Comparison of ENCODE assay signal across 8 cellular contexts in the genomic region with DNA sequence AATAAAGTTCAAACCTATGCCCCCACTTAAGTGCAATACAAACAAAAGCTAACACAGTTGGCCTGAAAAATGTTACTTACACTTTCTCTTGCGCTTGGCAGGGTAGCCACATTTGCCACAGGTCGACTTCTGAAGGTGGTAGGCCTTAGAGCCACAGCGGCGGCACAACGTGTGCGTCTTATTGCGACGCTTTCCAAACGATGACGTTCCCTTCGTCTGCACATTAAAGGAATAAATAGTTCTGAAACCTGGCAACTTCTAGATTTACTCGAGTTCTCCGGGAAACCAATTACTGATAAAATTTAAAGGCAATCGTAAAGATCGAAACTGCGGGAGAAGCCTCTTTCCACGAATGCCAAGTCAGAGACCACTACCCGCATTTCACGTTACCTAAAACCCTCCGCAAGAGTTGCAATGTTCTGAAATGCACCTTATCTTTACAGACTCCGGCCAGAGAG. TPM values are rescaled to one million over a fixed set of nuclear protein-coding genes. Genes with fewer than 3 reads are reported as not detected.
DNase-seq lines count a peak whose midpoint lies in the region; ATAC-seq, FAIRE-seq and TF ChIP-seq lines count a peak whose summit lies in the region.

No MANE protein-coding gene starts in this region.

- DNase-seq in NCI-H146 (lab: John Stamatoyannopoulos, UW) (peak; percentile 18), NCI-H146 treated with DMSO at 0.1 percent for 48 hours (lab: John Stamatoyannopoulos, UW; ENCODE audit: unreplicated experiment) (no peak), SJCRH30 (peak in 1 of 2 experiments; percentile 51), HepG2 (ENCODE audit: low spot score) (no peak), foreskin melanocyte (no peak)

- H3K4me1 ChIP-seq in SJCRH30: peaks cover 9% of the 10 kb centered on the region; the same call in 1 of the 2 replicates
- peaks cover 50% of the 10 kb centered on the region for H3K4me1 ChIP-seq in HepG2 (ENCODE audit: insufficient read depth, low read length)
- peaks cover 8 to 37% (median 27%) of the 10 kb centered on the region in 5 donors for H3K4me1 ChIP-seq in subcutaneous abdominal adipose tissue (ENCODE audit: control insufficient read depth in 5 of 5, insufficient read depth in 5 of 5, low read length in 5 of 5)

- BruUV-seq in HepG2 (replicated peaks; lab: Mats Ljungman, UMichigan): TSS peak; percentile 69

- H3K36me3 Mint-ChIP-seq in brain: peaks cover 60% of the 10 kb centered on the region

- in situ Hi-C loops in HepG2 (cut with HindIII; ENCODE audit: extremely low pct_ligation_motif_present, low pct_unique_long_range_greater_than_20kb): loop anchor here (5.0 kb wide), 1 partner anchor 77 kb away; the partner anchor contains the start of gene TTC33

- TF ChIP-seq EP300 in HepG2 (IDR thresholded peaks at IDR 0.05; ENCODE audit: low read depth in 2 of 2, low read length in 2 of 2) (no peak), HepG2 (CRISPR knock-in tag; IDR thresholded peaks at IDR 0.05; ENCODE audit: borderline replicate concordance) (no peak)

- TF ChIP-seq POLR2A in HepG2 (IDR thresholded peaks at IDR 0.05; ENCODE audit: insufficient read depth in 1 of 2, low read depth in 2 of 2, low read length in 2 of 2): no peak

- peaks cover 53% of the 10 kb centered on the region for H3K4me1 Mint-ChIP-seq in brain

- H3K27me3 Mint-ChIP-seq in brain: peaks cover 21% of the 10 kb centered on the region

- FAIRE-seq in HepG2 (lab: Jason Lieb, UNC): no peak

- H3K9ac ChIP-seq in HepG2 (ENCODE audit: insufficient read depth, low read depth, low read length): peak overlapping the region; percentile 97
- peak overlapping the region; percentile 89 to 98 (median 94) for H3K9ac ChIP-seq in subcutaneous abdominal adipose tissue (ENCODE audit: low read length in 5 of 5)

- H3K9me3 ChIP-seq in SJCRH30 (replicated peaks): no peaks in the 10 kb centered on the region
- no peaks in the 10 kb centered on the region for H3K9me3 ChIP-seq in HepG2 (ENCODE audit: low read length)
- no peaks in the 10 kb centered on the region for H3K9me3 ChIP-seq in subcutaneous abdominal adipose tissue (ENCODE audit: control insufficient read depth in 5 of 5, low read length in 5 of 5)

- CTCF ChIA-PET in HepG2 (lab: Yijun Ruan, JAX; ENCODE audit: low intra/inter-chr PET ratio, low total read pairs): no interaction called here

- no peak for ATAC-seq in HepG2
- no peak for ATAC-seq in HG02973 (IDR thresholded peaks at IDR 0.05; ENCODE audit: unreplicated experiment)

- H3K4me2 ChIP-seq in HepG2 (ENCODE audit: low read depth, low read length): peak overlapping the region; percentile 92

- H3K27ac Mint-ChIP-seq in brain: peak overlapping the region; percentile 99 to 100 (median 99)

- H3K79me2 ChIP-seq in HepG2 (ENCODE audit: insufficient read depth, low read length): peaks cover 27% of the 10 kb centered on the region

- peaks cover 54% of the 10 kb centered on the region for H3K36me3 ChIP-seq in SJCRH30
- H3K36me3 ChIP-seq in HepG2 (replicated peaks in 1 of 2; ENCODE audit: control insufficient read depth in 1 of 2, insufficient read depth in 2 of 2, low read length in 2 of 2): peaks cover 12 to 46% of the 10 kb centered on the region in 2 experiments
- peaks cover 24 to 44% (median 43%) of the 10 kb centered on the region in 5 donors for H3K36me3 ChIP-seq in subcutaneous abdominal adipose tissue (ENCODE audit: control insufficient read depth in 5 of 5, insufficient read depth in 5 of 5, low read length in 5 of 5)

- H2AFZ ChIP-seq in HepG2 (ENCODE audit: low read length): no peak overlapping the region

- intact Hi-C loops in HepG2 (cut with micrococcal nuclease; ENCODE audit: unreplicated experiment): loop anchor here (1.0 to 2.0 kb wide), 3 partner anchors 36 to 80 kb away; partner anchors contain the start of genes PRKAA1 and TTC33

- H3K27ac ChIP-seq in SJCRH30: peak overlapping the region; percentile 93
- H3K27ac ChIP-seq in HepG2 (ENCODE audit: extremely low read length, insufficient read depth, low read length): peak overlapping the region; percentile 84
- H3K27ac ChIP-seq in subcutaneous abdominal adipose tissue (ENCODE audit: low read depth, low read length): peak overlapping the region; percentile 96

- TF ChIP-seq RAD21 in HepG2 (CRISPR knock-in tag; IDR thresholded peaks at IDR 0.05): no peak

- no peak for TF ChIP-seq CTCF in brain (conservative IDR thresholded peaks at IDR 0.05)
- no peak for TF ChIP-seq CTCF in HepG2 (CRISPR knock-in tag; IDR thresholded peaks at IDR 0.05)

- peak overlapping the region; percentile 99 to 100 (median 99) for H3K4me3 Mint-ChIP-seq in brain

- peaks cover 44% of the 10 kb centered on the region for H4K20me1 ChIP-seq in HepG2 (ENCODE audit: insufficient read depth, low read length)

- H3K27me3 ChIP-seq in SJCRH30 (no peaks in the 10 kb centered on the region), HepG2 (ENCODE audit: control insufficient read depth in 1 of 2, insufficient read depth in 2 of 2, low read length in 2 of 2) (no peaks in the 10 kb centered on the region; a peak in 1 of 5 replicates), subcutaneous abdominal adipose tissue (ENCODE audit: control insufficient read depth in 5 of 5, insufficient read depth in 4 of 5, low read length in 5 of 5) (no peaks in the 10 kb centered on the region)

- H3K4me3 ChIP-seq in SJCRH30: peak overlapping the region; percentile 86
- peak overlapping the region; percentile 61 to 82 (median 82) for H3K4me3 ChIP-seq in HepG2 (replicated peaks in 1 of 3; ENCODE audit: insufficient read depth in 1 of 3, low read depth in 2 of 3, low read length in 3 of 3)
- H3K4me3 ChIP-seq in subcutaneous abdominal adipose tissue (ENCODE audit: low read depth in 1 of 5, low read length in 5 of 5): peak overlapping the region; percentile 88 to 99 (median 98)

- H3K9me3 Mint-ChIP-seq in brain: no peaks in the 10 kb centered on the region

- POLR2A ChIA-PET in HepG2 (lab: Yijun Ruan, JAX): interaction anchor here (1.0 to 1.5 kb wide), 7 partner anchors 43 to 1091 kb away, joined by 3 to 9 read pairs (median 3); partner anchors contain the start of genes FBXO4 and RIMOC1

- under 1% methylated on average over 13 of the region's 21 CpGs for WGBS in HepG2 (ENCODE audit: low lambda C conversion rate)

RNA-seq across cellular contexts. Expression of gene RPL37, which starts 0.6 kb away (rescaled TPM):
- total RNA-seq in SJCRH30 (2014; rRNA removed; shearing (Covaris generic)): 5,451 and 5,689 TPM in 2 replicates
- polyA plus RNA-seq in brain (ENCODE audit: insufficient read depth, low read depth, low replicate concordance): 3,756 TPM
- 1,981 and 2,192 TPM in 2 replicates for total RNA-seq in HepG2 (2016; rRNA removed; fragmentation: Illumina TruSeq; extraction: Trizol)
- 3,324 and 3,542 TPM in 2 replicates for total RNA-seq in HepG2 (2016; cell fraction: cytosol; rRNA removed; fragmentation: Illumina TruSeq; extraction: Trizol; ENCODE audit: low read depth)
- 1,946 and 2,347 TPM in 2 replicates for total RNA-seq in HepG2 (2016; cell fraction: insoluble cytoplasmic fraction; rRNA removed; fragmentation: Illumina TruSeq; extraction: Trizol)
- 4,900 and 5,247 TPM in 2 replicates for total RNA-seq in HepG2 (2016; cell fraction: membrane; rRNA removed; fragmentation: Illumina TruSeq; extraction: Trizol)
- 696 and 786 TPM in 2 replicates for total RNA-seq in HepG2 (2016; cell fraction: nucleus; rRNA removed; fragmentation: Illumina TruSeq; extraction: Trizol)
- 3,367 and 3,734 TPM in 2 replicates for polyA plus RNA-seq in HepG2 (2011; rRNA removed)
- 216 and 299 TPM in 2 replicates for polyA plus RNA-seq in HepG2 (2011; cell fraction: cytosol; rRNA removed)
- 168 and 341 TPM in 2 replicates for polyA plus RNA-seq in HepG2 (2011; cell fraction: nucleus; rRNA removed)
- 2,075 and 2,920 TPM in 2 replicates for polyA plus RNA-seq in HepG2 (2012)
- polyA plus RNA-seq in HepG2 (2016; cell fraction: cytosol; fragmentation: Illumina TruSeq; extraction: Trizol; ENCODE audit: low read depth): 4,668 and 5,281 TPM in 2 replicates
- polyA plus RNA-seq in HepG2 (2016; cell fraction: insoluble cytoplasmic fraction; fragmentation: Illumina TruSeq; extraction: Trizol; ENCODE audit: low read depth): 2,672 and 2,701 TPM in 2 replicates
- polyA plus RNA-seq in HepG2 (2016; cell fraction: membrane; fragmentation: Illumina TruSeq; extraction: Trizol; ENCODE audit: low read depth): 6,074 and 6,302 TPM in 2 replicates
- polyA plus RNA-seq in HepG2 (2016; cell fraction: nucleus; fragmentation: Illumina TruSeq; extraction: Trizol; ENCODE audit: insufficient read depth, low read depth): 1,552 and 1,570 TPM in 2 replicates
- polyA minus RNA-seq in HepG2 (2011; rRNA and poly(A)+ RNA removed; ENCODE audit: low replicate concordance): 352 and 1,422 TPM in 2 replicates
- 513 and 618 TPM in 2 replicates for polyA minus RNA-seq in HepG2 (2011; cell fraction: cytosol; rRNA and poly(A)+ RNA removed)
- 284 and 353 TPM in 2 replicates for polyA minus RNA-seq in HepG2 (2011; cell fraction: nucleus; rRNA and poly(A)+ RNA removed)

RNA-seq across cellular contexts. Expression of gene CARD6, which starts 6.7 kb away (rescaled TPM):
- total RNA-seq in SJCRH30 (2014; rRNA removed; shearing (Covaris generic)): 2.7 and 3.0 TPM in 2 replicates
- polyA plus RNA-seq in brain (ENCODE audit: insufficient read depth, low read depth, low replicate concordance): 0.54 TPM
- total RNA-seq in HepG2 (2016; rRNA removed; fragmentation: Illumina TruSeq; extraction: Trizol): 1.4 TPM in 2 replicates
- 0.71 and 1.1 TPM in 2 replicates for total RNA-seq in HepG2 (2016; cell fraction: cytosol; rRNA removed; fragmentation: Illumina TruSeq; extraction: Trizol; ENCODE audit: low read depth)
- 1.2 and 1.6 TPM in 2 replicates for total RNA-seq in HepG2 (2016; cell fraction: insoluble cytoplasmic fraction; rRNA removed; fragmentation: Illumina TruSeq; extraction: Trizol)
- 1.1 and 1.6 TPM in 2 replicates for total RNA-seq in HepG2 (2016; cell fraction: membrane; rRNA removed; fragmentation: Illumina TruSeq; extraction: Trizol)
- total RNA-seq in HepG2 (2016; cell fraction: nucleus; rRNA removed; fragmentation: Illumina TruSeq; extraction: Trizol): 0.56 and 1.2 TPM in 2 replicates
- 0.33 and 0.39 TPM in 2 replicates for polyA plus RNA-seq in HepG2 (2011; rRNA removed)
- 0.16 and 0.31 TPM in 2 replicates for polyA plus RNA-seq in HepG2 (2011; cell fraction: cytosol; rRNA removed)
- 0.08 and 0.24 TPM in 2 replicates for polyA plus RNA-seq in HepG2 (2011; cell fraction: nucleus; rRNA removed)
- 0.43 and 0.58 TPM in 2 replicates for polyA plus RNA-seq in HepG2 (2012)
- 0.05 TPM in 1 of 2 replicates, not detected in the other for polyA plus RNA-seq in HepG2 (2016; cell fraction: cytosol; fragmentation: Illumina TruSeq; extraction: Trizol; ENCODE audit: low read depth)
- 0.73 and 1.0 TPM in 2 replicates for polyA plus RNA-seq in HepG2 (2016; cell fraction: insoluble cytoplasmic fraction; fragmentation: Illumina TruSeq; extraction: Trizol; ENCODE audit: low read depth)
- 0.08 and 0.15 TPM in 2 replicates for polyA plus RNA-seq in HepG2 (2016; cell fraction: membrane; fragmentation: Illumina TruSeq; extraction: Trizol; ENCODE audit: low read depth)
- 0.66 and 0.81 TPM in 2 replicates for polyA plus RNA-seq in HepG2 (2016; cell fraction: nucleus; fragmentation: Illumina TruSeq; extraction: Trizol; ENCODE audit: insufficient read depth, low read depth)
- 0.26 and 9.3 TPM in 2 replicates for polyA minus RNA-seq in HepG2 (2011; rRNA and poly(A)+ RNA removed; ENCODE audit: low replicate concordance)
- 0.20 TPM in 1 of 2 replicates, not detected in the other for polyA minus RNA-seq in HepG2 (2011; cell fraction: cytosol; rRNA and poly(A)+ RNA removed)
- 0.26 and 0.62 TPM in 2 replicates for polyA minus RNA-seq in HepG2 (2011; cell fraction: nucleus; rRNA and poly(A)+ RNA removed)

RNA-seq across cellular contexts. Expression of gene PRKAA1, which starts 36.2 kb away (rescaled TPM):
- 81.1 and 103 TPM in 2 replicates for total RNA-seq in SJCRH30 (2014; rRNA removed; shearing (Covaris generic))
- polyA plus RNA-seq in brain (ENCODE audit: insufficient read depth, low read depth, low replicate concordance) (12.2 TPM), HepG2 (2011; rRNA removed) (29.0 and 36.6 TPM in 2 replicates)
- total RNA-seq in HepG2 (2016; rRNA removed; fragmentation: Illumina TruSeq; extraction: Trizol): 58.0 and 78.7 TPM in 2 replicates
- 31.0 and 34.0 TPM in 2 replicates for total RNA-seq in HepG2 (2016; cell fraction: cytosol; rRNA removed; fragmentation: Illumina TruSeq; extraction: Trizol; ENCODE audit: low read depth)
- total RNA-seq in HepG2 (2016; cell fraction: insoluble cytoplasmic fraction; rRNA removed; fragmentation: Illumina TruSeq; extraction: Trizol): 56.3 and 76.7 TPM in 2 replicates
- 28.2 and 36.2 TPM in 2 replicates for total RNA-seq in HepG2 (2016; cell fraction: membrane; rRNA removed; fragmentation: Illumina TruSeq; extraction: Trizol)
- total RNA-seq in HepG2 (2016; cell fraction: nucleus; rRNA removed; fragmentation: Illumina TruSeq; extraction: Trizol): 48.6 and 60.5 TPM in 2 replicates
- polyA plus RNA-seq in HepG2 (2011; cell fraction: cytosol; rRNA removed): 10.5 and 18.5 TPM in 2 replicates
- polyA plus RNA-seq in HepG2 (2011; cell fraction: nucleus; rRNA removed): 38.2 and 50.6 TPM in 2 replicates
- 39.5 and 51.9 TPM in 2 replicates for polyA plus RNA-seq in HepG2 (2012)
- 1.4 and 1.5 TPM in 2 replicates for polyA plus RNA-seq in HepG2 (2016; cell fraction: cytosol; fragmentation: Illumina TruSeq; extraction: Trizol; ENCODE audit: low read depth)
- 32.4 and 34.1 TPM in 2 replicates for polyA plus RNA-seq in HepG2 (2016; cell fraction: insoluble cytoplasmic fraction; fragmentation: Illumina TruSeq; extraction: Trizol; ENCODE audit: low read depth)
- polyA plus RNA-seq in HepG2 (2016; cell fraction: membrane; fragmentation: Illumina TruSeq; extraction: Trizol; ENCODE audit: low read depth): 3.2 and 4.1 TPM in 2 replicates
- polyA plus RNA-seq in HepG2 (2016; cell fraction: nucleus; fragmentation: Illumina TruSeq; extraction: Trizol; ENCODE audit: insufficient read depth, low read depth): 61.0 and 74.0 TPM in 2 replicates
- 12.8 and 19.6 TPM in 2 replicates for polyA minus RNA-seq in HepG2 (2011; rRNA and poly(A)+ RNA removed; ENCODE audit: low replicate concordance)
- 42.8 and 49.6 TPM in 2 replicates for polyA minus RNA-seq in HepG2 (2011; cell fraction: cytosol; rRNA and poly(A)+ RNA removed)
- 88.8 and 97.3 TPM in 2 replicates for polyA minus RNA-seq in HepG2 (2011; cell fraction: nucleus; rRNA and poly(A)+ RNA removed)
